ENCODE assay signal across 8 cellular contexts in genomic region chr13:28657784-28658538, GRCh38. TPM values are rescaled to one million over a fixed set of nuclear protein-coding genes. Genes with fewer than 3 reads are reported as not detected.
DNase-seq lines count a peak whose midpoint lies in the region; ATAC-seq and TF ChIP-seq lines count a peak whose summit lies in the region.

No MANE protein-coding gene starts in this region.

- BruUV-seq in OCI-LY7 (replicated peaks; lab: Mats Ljungman, UMichigan): TSS peak; percentile 84

- intact Hi-C loops in OCI-LY7 (cut with micrococcal nuclease; ENCODE audit: unreplicated experiment): loop anchor here (1.0 kb wide), 1 partner anchor 519 kb away; no protein-coding TSS in a partner anchor

- H3K79me1 ChIP-seq in mesendoderm (ENCODE audit: low read length): peaks cover 11% of the 10 kb centered on the region

- no peaks in the 10 kb centered on the region for H3K9me2 ChIP-seq in OCI-LY7 (ENCODE audit: insufficient read depth, low read length)

- H2AFZ ChIP-seq in OCI-LY7 (ENCODE audit: low read length): peak overlapping the region; percentile 91; the same call in 1 of the 2 replicates

- no peak overlapping the region for H2BK5ac ChIP-seq in mesendoderm (ENCODE audit: low read length)

- H4K8ac ChIP-seq in mesendoderm (ENCODE audit: low read depth, low read length): no peak overlapping the region

- peak; percentile 36; the same call in 1 of the 2 replicates for TF ChIP-seq CTCF in OCI-LY7 (conservative IDR thresholded peaks at IDR 0.05; ENCODE audit: low read length)

- peak overlapping the region; percentile 71 for H3K18ac ChIP-seq in mesendoderm (ENCODE audit: low read length)

- H3K4ac ChIP-seq in mesendoderm (ENCODE audit: low read depth, low read length): peak overlapping the region; percentile 42

- H3K9me3 ChIP-seq in OCI-LY7 (ENCODE audit: low read length): no peaks in the 10 kb centered on the region

- H3K4me2 ChIP-seq in OCI-LY7 (ENCODE audit: low read length) (peak overlapping the region; percentile 86), mesendoderm (ENCODE audit: low read length) (peak overlapping the region; percentile 38)

- H3K56ac ChIP-seq in mesendoderm (ENCODE audit: low read length): peak overlapping the region; percentile 85

- H2AK5ac ChIP-seq in mesendoderm (ENCODE audit: low read length): no peak overlapping the region

- peak overlapping the region; percentile 83 for H3K4me3 ChIP-seq in OCI-LY7 (ENCODE audit: low read depth, low read length, poor library complexity, severe bottlenecking)
- H3K4me3 ChIP-seq in mesendoderm (ENCODE audit: low read length): peak overlapping the region; percentile 65

- DNase-seq in NCI-H82 (lab: John Stamatoyannopoulos, UW) (peak; percentile 25), NCI-H82 treated with DMSO at 0.1 percent for 48 hours (lab: John Stamatoyannopoulos, UW; ENCODE audit: unreplicated experiment) (no peak), OCI-LY7 (ENCODE audit: low spot score) (peak; percentile 17), mesendoderm (no peak), HK-2 (ENCODE audit: unreplicated experiment) (no peak), nucleus accumbens (lab: John Stamatoyannopoulos, UW) (no peak)

- H4K5ac ChIP-seq in mesendoderm (ENCODE audit: low read length): no peak overlapping the region

- peak overlapping the region; percentile 87 for H3K9ac ChIP-seq in mesendoderm (ENCODE audit: low read length)

- ATAC-seq in GM21717 (IDR thresholded peaks at IDR 0.05; ENCODE audit: unreplicated experiment): no peak

- peaks cover 21% of the 10 kb centered on the region for H4K20me1 ChIP-seq in OCI-LY7 (ENCODE audit: insufficient read depth, low read length)

- H3K79me2 ChIP-seq in OCI-LY7 (ENCODE audit: insufficient read depth, low read depth, low read length): peaks cover 50% of the 10 kb centered on the region
- H3K79me2 ChIP-seq in mesendoderm (ENCODE audit: control insufficient read depth, insufficient read depth, low read length): peaks cover 42% of the 10 kb centered on the region

- H2BK120ac ChIP-seq in mesendoderm (ENCODE audit: low read depth, low read length): no peak overlapping the region

- H3K36me3 ChIP-seq in OCI-LY7 (ENCODE audit: insufficient read depth, low read length) (peaks cover 29% of the 10 kb centered on the region), mesendoderm (ENCODE audit: control insufficient read depth, insufficient read depth, low read length) (no peaks in the 10 kb centered on the region)

- no CpG with 5 or more reads among the region's 12 CpGs for WGBS in mesendoderm (ENCODE audit: extremely low coverage, insufficient coverage, low lambda C conversion rate)

- H3K23ac ChIP-seq in mesendoderm (ENCODE audit: low read length): no peak overlapping the region

- POLR2A ChIA-PET in OCI-LY7 (lab: Charles Lee): interaction anchor here (0.5 to 6.2 kb wide), 5 partner anchors 17 to 501 kb away, joined by 3 to 52 read pairs (median 3); no protein-coding TSS in a partner anchor

- H3K27me3 ChIP-seq in mesendoderm (ENCODE audit: insufficient read depth, low read length, poor library complexity): no peaks in the 10 kb centered on the region

- CTCF ChIA-PET in OCI-LY7 (lab: Charles Lee; ENCODE audit: unreplicated experiment): no interaction called here

- no peak overlapping the region for H2BK15ac ChIP-seq in mesendoderm (replicated peaks; ENCODE audit: low read depth)

- H3K4me1 ChIP-seq in OCI-LY7 (ENCODE audit: insufficient read depth, low read length, poor library complexity, severe bottlenecking) (peaks cover 22% of the 10 kb centered on the region), mesendoderm (ENCODE audit: control insufficient read depth, low read depth, low read length) (peaks cover 1% of the 10 kb centered on the region)

- H3K27ac ChIP-seq in OCI-LY7 (ENCODE audit: low read depth, low read length, poor library complexity, severe bottlenecking) (peak overlapping the region; percentile 68), cingulate gyrus (ENCODE audit: low read depth, low read length) (peak overlapping the region; percentile 84), mesendoderm (ENCODE audit: low read depth, low read length) (no peak overlapping the region)

RNA-seq across cellular contexts. Expression of gene POMP, which starts 1.0 kb away (rescaled TPM):
- 46.6 and 46.7 TPM in 2 replicates for total RNA-seq in OCI-LY7 (2014; rRNA removed; shearing (Covaris generic))
- total RNA-seq in OCI-LY7 (2022): 61.9 and 79.0 TPM in 2 replicates
- polyA plus RNA-seq in mesendoderm (2013, experiment 1 of 2): 161 TPM
- polyA plus RNA-seq in mesendoderm (2013, experiment 2 of 2): 158 TPM

Comparison
In these comparisons a context has a peak if more than half of its experiments do, and no peak if none do; other contexts are left out.
1. DNase-seq: peak in NCI-H82 (single experiment) and OCI-LY7 (single experiment); none in NCI-H82 treated with DMSO at 0.1 percent for 48 hours (single experiment), mesendoderm (single experiment), HK-2 (single experiment) and nucleus accumbens (0 of 56).